8 cellular contexts compared by ENCODE assay signal in genomic region chr6:28212510-28213212, GRCh38. TPM values are rescaled to one million over a fixed set of nuclear protein-coding genes. Genes with fewer than 3 reads are reported as not detected.
A peak's percentile ranks its signal among the peaks of the same experiment; 100 is the strongest.
DNase-seq lines count a peak whose midpoint lies in the region; ATAC-seq and TF ChIP-seq lines count a peak whose summit lies in the region.

No MANE protein-coding gene starts in this region.

- DNase-seq in AG09309 (ENCODE audit: low read depth) (peak; percentile 67), NCI-H524 treated with DMSO at 0.1 percent for 48 hours (lab: John Stamatoyannopoulos, UW) (peak; percentile 46), glutamatergic neuron (peak; percentile 42), skeletal muscle cell (ENCODE audit: low read depth) (peak; percentile 53)
- no peak for DNase-seq in activated T-cell treated with anti-CD3 and anti-CD28 coated beads, Interleukin-2, amount 50 U/mL, for 4 hours

- H3K4me3 Mint-ChIP-seq in activated T-cell treated with anti-CD3 and anti-CD28 coated beads, Interleukin-2, amount 50 U/mL, for 4 hours: peak overlapping the region; percentile 59
- H3K4me3 Mint-ChIP-seq in glutamatergic neuron (ENCODE audit: unreplicated experiment): peak overlapping the region; percentile 83

- H3K27ac Mint-ChIP-seq in glutamatergic neuron (ENCODE audit: unreplicated experiment): no peak overlapping the region

- TF ChIP-seq CTCF in AG09309 (IDR thresholded peaks at IDR 0.05; ENCODE audit: control insufficient read depth, insufficient read depth, low read depth, low read length, missing control alignments): no peak
- no peak for TF ChIP-seq CTCF in glutamatergic neuron (IDR thresholded peaks at IDR 0.05; ENCODE audit: partially characterized antibody, unreplicated experiment)

- H3K9me3 Mint-ChIP-seq in activated T-cell treated with anti-CD3 and anti-CD28 coated beads, Interleukin-2, amount 50 U/mL, for 4 hours: no peaks in the 10 kb centered on the region
- H3K9me3 Mint-ChIP-seq in glutamatergic neuron (ENCODE audit: unreplicated experiment): peaks cover 17% of the 10 kb centered on the region

- H3K4me3 ChIP-seq in AG09309 (ENCODE audit: control insufficient read depth, low read depth, low read length) (peak overlapping the region; percentile 51), skeletal muscle cell (ENCODE audit: low read depth, low read length) (peak overlapping the region; percentile 49)

- H3K36me3 Mint-ChIP-seq in activated T-cell treated with anti-CD3 and anti-CD28 coated beads, Interleukin-2, amount 50 U/mL, for 4 hours (ENCODE audit: insufficient read depth): no peaks in the 10 kb centered on the region
- no peaks in the 10 kb centered on the region for H3K36me3 Mint-ChIP-seq in glutamatergic neuron (ENCODE audit: unreplicated experiment)

- ATAC-seq in GM18502 (IDR thresholded peaks at IDR 0.05; ENCODE audit: poor library complexity, unreplicated experiment) (peak; percentile 69), HG03354 (IDR thresholded peaks at IDR 0.05; ENCODE audit: poor library complexity, severe bottlenecking, unreplicated experiment) (peak; percentile 60), HG03135 (IDR thresholded peaks at IDR 0.05; ENCODE audit: unreplicated experiment) (no peak)
- peak; percentile 78 to 81 for ATAC-seq in activated T-cell treated with anti-CD3 and anti-CD28 coated beads, Interleukin-2, amount 50 U/mL, for 4 hours

- peaks cover 88% of the 10 kb centered on the region for H3K27me3 Mint-ChIP-seq in activated T-cell treated with anti-CD3 and anti-CD28 coated beads, Interleukin-2, amount 50 U/mL, for 4 hours (ENCODE audit: low read depth)
- H3K27me3 Mint-ChIP-seq in glutamatergic neuron (ENCODE audit: unreplicated experiment): peaks cover 10% of the 10 kb centered on the region

- H3K4me1 Mint-ChIP-seq in activated T-cell treated with anti-CD3 and anti-CD28 coated beads, Interleukin-2, amount 50 U/mL, for 4 hours (ENCODE audit: low read depth): peaks cover 15% of the 10 kb centered on the region
- peaks cover 8% of the 10 kb centered on the region for H3K4me1 Mint-ChIP-seq in glutamatergic neuron (ENCODE audit: low read depth, unreplicated experiment)

RNA-seq across cellular contexts. Expression of gene ZSCAN9, which starts 12.4 kb away (rescaled TPM):
- total RNA-seq in activated T-cell treated with anti-CD3 and anti-CD28 coated beads, Interleukin-2, amount 50 U/mL, for 4 hours: 1 to 10 TPM; 2.0 to 3.4 (median 2.3) TPM
- 54.0 TPM for total RNA-seq in glutamatergic neuron (ENCODE audit: unreplicated experiment)

RNA-seq across cellular contexts. Expression of gene ZKSCAN4, which starts 39.4 kb away (rescaled TPM):
- 1 to 10 TPM; 3.4 to 4.2 (median 3.8) TPM for total RNA-seq in activated T-cell treated with anti-CD3 and anti-CD28 coated beads, Interleukin-2, amount 50 U/mL, for 4 hours
- 7.7 TPM for total RNA-seq in glutamatergic neuron (ENCODE audit: unreplicated experiment)

RNA-seq across cellular contexts. Expression of gene NKAPL, which starts 46.4 kb away (rescaled TPM):
- under 1 TPM; 0.16 to 0.35 (median 0.32) TPM for total RNA-seq in activated T-cell treated with anti-CD3 and anti-CD28 coated beads, Interleukin-2, amount 50 U/mL, for 4 hours
- 0.69 TPM for total RNA-seq in glutamatergic neuron (ENCODE audit: unreplicated experiment)

RNA-seq across cellular contexts. Expression of gene ZSCAN26, which starts 54.3 kb away (rescaled TPM):
- 1 to 10 TPM; 5.5 to 6.7 (median 6.5) TPM for total RNA-seq in activated T-cell treated with anti-CD3 and anti-CD28 coated beads, Interleukin-2, amount 50 U/mL, for 4 hours
- total RNA-seq in glutamatergic neuron (ENCODE audit: unreplicated experiment): 24.8 TPM

Comparison
In these comparisons a context has a peak if more than half of its experiments do, and no peak if none do; other contexts are left out.
1. RNA of gene ZSCAN9, which starts 12.4 kb away (total RNA-seq): 54.0 TPM in glutamatergic neuron (single experiment); 2.0 to 3.4 TPM in activated T-cell treated with anti-CD3 and anti-CD28 coated beads, Interleukin-2, amount 50 U/mL, for 4 hours; every median in the first group is over 10 times any median in the second.